In genomic region chr6:86107985-86108384, GRCh38 we compare ENCODE assay signal across 15 cellular contexts.
DNase-seq lines count a peak whose midpoint lies in the region; ATAC-seq and TF ChIP-seq lines count a peak whose summit lies in the region.
"Had no signal": no experiment of that assay in that cellular context is flagged by ENCODE, and none has a peak within 500 bp of the region (broad histone marks: within the 10 kb centered on the region; RNA-seq: fewer than 3 reads in every experiment).

No MANE protein-coding gene starts in this region.

- in situ Hi-C loops in G401 (cut with HindIII; ENCODE audit: low sequenced_read_pairs): no loop called here

- intact Hi-C loops in lower leg skin (cut with DNase I; ENCODE audit: low total_unique reads): no loop called here

- TF ChIP-seq CTCF in lower leg skin (IDR thresholded peaks at IDR 0.05): no peak

- no peak for TF ChIP-seq POLR2A in lower leg skin (IDR thresholded peaks at IDR 0.05)

- 69 to 82% methylated on average over 2 of the region's 2 CpGs for WGBS in lower leg skin, 2 donors

- ATAC-seq in HG03095 (IDR thresholded peaks at IDR 0.05; ENCODE audit: unreplicated experiment): no peak
- ATAC-seq in HG02610 (IDR thresholded peaks at IDR 0.05; ENCODE audit: unreplicated experiment): no peak
- ATAC-seq: A549, GM23338, K562 had no signal

- DNase-seq in NCI-H2171 treated with DMSO at 0.1 percent for 48 hours (lab: John Stamatoyannopoulos, UW) (peak; percentile 66), NCI-H2171 (lab: John Stamatoyannopoulos, UW) (no peak), G401 (ENCODE audit: low spot score) (peak; percentile 80), NCI-H524 treated with DMSO at 0.1 percent for 48 hours (lab: John Stamatoyannopoulos, UW) (peak; percentile 53), cerebellum (ENCODE audit: low spot score) (peak; percentile 47), lower leg skin (ENCODE audit: low spot score in 2 of 2) (no peak)
- DNase-seq: CD8-positive, alpha-beta memory T cell; DMS79; H9 had no signal

- no peak overlapping the region for H3K4me3 ChIP-seq in lower leg skin (ENCODE audit: low read depth, poor library complexity, severe bottlenecking)
- H3K4me3 ChIP-seq: A549, BLaER1, GM23338, K562 had no signal

Comparison
In these comparisons a context has a peak if more than half of its experiments do, and no peak if none do; other contexts are left out.
1. DNase-seq: peak in NCI-H2171 treated with DMSO at 0.1 percent for 48 hours (single experiment), G401 (single experiment), NCI-H524 treated with DMSO at 0.1 percent for 48 hours (single experiment) and cerebellum (single experiment); none in NCI-H2171 (single experiment) and lower leg skin (0 of 2).